1 cellular context compared by ENCODE assay signal in genomic region chr7:73557108-73557396, GRCh38.
TF ChIP-seq lines count a peak whose summit lies in the region.

No MANE protein-coding gene starts in this region.

TF ChIP-seq in HepG2, 621 proteins besides CTCF, POLR2A, EP300 and RAD21 (continued from another document):
- TF ChIP-seq, protein P1, sequence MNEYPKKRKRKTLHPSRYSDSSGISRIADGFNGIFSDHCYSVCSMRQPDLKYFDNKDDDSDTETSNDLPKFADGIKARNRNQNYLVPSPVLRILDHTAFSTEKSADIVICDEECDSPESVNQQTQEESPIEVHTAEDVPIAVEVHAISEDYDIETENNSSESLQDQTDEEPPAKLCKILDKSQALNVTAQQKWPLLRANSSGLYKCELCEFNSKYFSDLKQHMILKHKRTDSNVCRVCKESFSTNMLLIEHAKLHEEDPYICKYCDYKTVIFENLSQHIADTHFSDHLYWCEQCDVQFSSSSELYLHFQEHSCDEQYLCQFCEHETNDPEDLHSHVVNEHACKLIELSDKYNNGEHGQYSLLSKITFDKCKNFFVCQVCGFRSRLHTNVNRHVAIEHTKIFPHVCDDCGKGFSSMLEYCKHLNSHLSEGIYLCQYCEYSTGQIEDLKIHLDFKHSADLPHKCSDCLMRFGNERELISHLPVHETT (CRISPR knock-in tag; conservative IDR thresholded peaks at IDR 0.05) = 0 out of 2 replicates have a peak, but pooled peaks have one; percentile 74
- TF ChIP-seq HOXA9 (CRISPR knock-in tag; IDR thresholded peaks at IDR 0.05; ENCODE audit: borderline replicate concordance) (no peak; the same call in 1 of the 2 replicates), ZNF138 (CRISPR knock-in tag; IDR thresholded peaks at IDR 0.05; ENCODE audit: low read depth) (no peak)
- TF ChIP-seq, protein P2, sequence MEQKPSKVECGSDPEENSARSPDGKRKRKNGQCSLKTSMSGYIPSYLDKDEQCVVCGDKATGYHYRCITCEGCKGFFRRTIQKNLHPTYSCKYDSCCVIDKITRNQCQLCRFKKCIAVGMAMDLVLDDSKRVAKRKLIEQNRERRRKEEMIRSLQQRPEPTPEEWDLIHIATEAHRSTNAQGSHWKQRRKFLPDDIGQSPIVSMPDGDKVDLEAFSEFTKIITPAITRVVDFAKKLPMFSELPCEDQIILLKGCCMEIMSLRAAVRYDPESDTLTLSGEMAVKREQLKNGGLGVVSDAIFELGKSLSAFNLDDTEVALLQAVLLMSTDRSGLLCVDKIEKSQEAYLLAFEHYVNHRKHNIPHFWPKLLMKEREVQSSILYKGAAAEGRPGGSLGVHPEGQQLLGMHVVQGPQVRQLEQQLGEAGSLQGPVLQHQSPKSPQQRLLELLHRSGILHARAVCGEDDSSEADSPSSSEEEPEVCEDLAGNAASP (CRISPR knock-in tag; IDR thresholded peaks at IDR 0.05; ENCODE audit: borderline replicate concordance) = no peak
